ENCODE assay signal across 1 cellular context in genomic region chr17:48001187-48001586, GRCh38.
TF ChIP-seq lines count a peak whose summit lies in the region.

No MANE protein-coding gene starts in this region.

TF ChIP-seq in IMR-90, 13 proteins besides CTCF, POLR2A, EP300 and RAD21 (continued from another document):
- TF ChIP-seq, protein P1, sequence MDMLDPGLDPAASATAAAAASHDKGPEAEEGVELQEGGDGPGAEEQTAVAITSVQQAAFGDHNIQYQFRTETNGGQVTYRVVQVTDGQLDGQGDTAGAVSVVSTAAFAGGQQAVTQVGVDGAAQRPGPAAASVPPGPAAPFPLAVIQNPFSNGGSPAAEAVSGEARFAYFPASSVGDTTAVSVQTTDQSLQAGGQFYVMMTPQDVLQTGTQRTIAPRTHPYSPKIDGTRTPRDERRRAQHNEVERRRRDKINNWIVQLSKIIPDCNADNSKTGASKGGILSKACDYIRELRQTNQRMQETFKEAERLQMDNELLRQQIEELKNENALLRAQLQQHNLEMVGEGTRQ (IDR thresholded peaks at IDR 0.05; ENCODE audit: low read depth, low read length): peak; percentile 11; the same call in 1 of the 2 replicates
TF ChIP-seq in IMR-90: peak in this region for 1.
